Comparison of ENCODE assay signal across 16 cellular contexts in the genomic region with DNA sequence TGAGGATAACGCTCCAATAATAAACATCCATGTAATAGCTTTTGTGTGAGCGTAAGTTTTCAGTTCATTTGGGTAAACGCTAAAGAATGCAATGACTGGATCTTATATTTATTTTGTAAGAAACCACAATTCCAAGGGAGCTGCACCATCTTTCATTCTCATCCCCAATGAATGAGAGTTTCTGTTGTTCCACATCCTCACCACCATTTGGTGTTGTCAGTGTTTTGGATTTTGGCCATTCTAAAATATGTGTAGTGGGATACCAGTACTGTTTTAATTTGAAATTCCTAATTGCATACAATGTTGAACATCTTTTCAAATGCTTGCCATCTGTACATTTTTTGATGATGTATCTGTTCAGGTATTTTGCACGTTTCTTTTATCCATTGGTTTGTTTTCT. TPM values are rescaled to one million over a fixed set of nuclear protein-coding genes. Genes with fewer than 3 reads are reported as not detected.
DNase-seq lines count a peak whose midpoint lies in the region; ATAC-seq and TF ChIP-seq lines count a peak whose summit lies in the region.
"Had no signal": no experiment of that assay in that cellular context is flagged by ENCODE, and none has a peak within 500 bp of the region (broad histone marks: within the 10 kb centered on the region; RNA-seq: fewer than 3 reads in every experiment).

No MANE protein-coding gene starts in this region.

- DNase-seq in Daoy (ENCODE audit: low read depth) (peak; percentile 7), HT1080 (ENCODE audit: low read depth) (peak; percentile 4), astrocyte of the spinal cord (ENCODE audit: low read depth, low spot score) (peak; percentile 68), mesenchymal stem cell (peak; percentile 7), NCI-H510A (lab: John Stamatoyannopoulos, UW) (no peak), NCI-H526 treated with DMSO at 0.1 percent for 48 hours (lab: John Stamatoyannopoulos, UW) (no peak)
- DNase-seq in activated effector memory CD4-positive, alpha-beta T cell treated with anti-CD3 and anti-CD28 coated beads, Interleukin-2, amount 50 U/mL, for 16 hours, result no peak
- DNase-seq: DMS 273 treated with DMSO at 0.1 percent for 48 hours, Kasumi-1, NCI-H1417 treated with DMSO at 0.1 percent for 48 hours, NCI-H2029, NCI-H510A treated with DMSO at 0.1 percent for 48 hours, SIG-M5 had no signal

- no peaks in the 10 kb centered on the region for H3K27me3 ChIP-seq in mesenchymal stem cell (ENCODE audit: control insufficient read depth in 1 of 2, insufficient read depth in 1 of 2, low read length in 2 of 2)
- H3K27me3 ChIP-seq: BLaER1 treated with 17β-estradiol and CSF1 and Interleukin-3, amounts not matched to agents 10 nM and 100 nM had no signal

- H2BK15ac ChIP-seq in mesenchymal stem cell (ENCODE audit: low read depth, poor library complexity, severe bottlenecking), result no peak overlapping the region

- WGBS in mesenchymal stem cell, result 70% methylated on average over 1 of the region's 4 CpGs

- H3K36me3 ChIP-seq in mesenchymal stem cell (ENCODE audit: control insufficient read depth in 1 of 2, insufficient read depth in 2 of 2, low read depth in 1 of 2, low read length in 2 of 2), result no peaks in the 10 kb centered on the region
- H3K36me3 ChIP-seq: BLaER1 treated with 17β-estradiol and CSF1 and Interleukin-3, amounts not matched to agents 10 nM and 100 nM had no signal

- H3K18ac ChIP-seq in mesenchymal stem cell (ENCODE audit: low read depth in 1 of 2, low read length in 2 of 2), result no peak overlapping the region

- no peak overlapping the region for H3K23ac ChIP-seq in mesenchymal stem cell (ENCODE audit: low read length in 2 of 2)

- no peak overlapping the region for H4K91ac ChIP-seq in mesenchymal stem cell (ENCODE audit: low read length)

- no peak overlapping the region for H3K4me2 ChIP-seq in mesenchymal stem cell (ENCODE audit: low read length, poor library complexity, severe bottlenecking)
- H3K4me2 ChIP-seq: BLaER1 treated with 17β-estradiol and CSF1 and Interleukin-3, amounts not matched to agents 10 nM and 100 nM had no signal

- no peak overlapping the region for H3K27ac ChIP-seq in mesenchymal stem cell (ENCODE audit: low read length, poor library complexity, severe bottlenecking)
- H3K27ac ChIP-seq: BLaER1 treated with 17β-estradiol and CSF1 and Interleukin-3, amounts not matched to agents 10 nM and 100 nM had no signal

- no peak for TF ChIP-seq CTCF in astrocyte of the spinal cord (IDR thresholded peaks at IDR 0.05; ENCODE audit: low read depth, low read length)

- no peak for ATAC-seq in HG03565 (IDR thresholded peaks at IDR 0.05; ENCODE audit: unreplicated experiment)
- ATAC-seq: GM12878 had no signal

- no peak overlapping the region for H2BK5ac ChIP-seq in mesenchymal stem cell (ENCODE audit: low read depth, low read length, poor library complexity, severe bottlenecking)

- no peak overlapping the region for H2BK120ac ChIP-seq in mesenchymal stem cell (ENCODE audit: low read depth, low read length)

- no peak overlapping the region for H3K4me3 ChIP-seq in astrocyte of the spinal cord (ENCODE audit: low read depth, low read length)
- H3K4me3 ChIP-seq in mesenchymal stem cell (ENCODE audit: insufficient read depth in 1 of 2, low read depth in 1 of 2, low read length in 2 of 2), result no peak overlapping the region
- H3K4me3 ChIP-seq: BLaER1 treated with 17β-estradiol and CSF1 and Interleukin-3, amounts not matched to agents 10 nM and 100 nM; GM12878 had no signal

- no peak overlapping the region for H2BK12ac ChIP-seq in mesenchymal stem cell (ENCODE audit: low read length in 2 of 2)

- H4K8ac ChIP-seq in mesenchymal stem cell (ENCODE audit: low read length), result no peak overlapping the region

- no peak overlapping the region for H3K4ac ChIP-seq in mesenchymal stem cell (ENCODE audit: low read depth in 1 of 2, low read length in 2 of 2)

- no peak overlapping the region for H3K14ac ChIP-seq in mesenchymal stem cell (ENCODE audit: low read length in 2 of 2)

- H2AK5ac ChIP-seq in mesenchymal stem cell (ENCODE audit: low read length, severe bottlenecking), result no peak overlapping the region

- in situ Hi-C loops in astrocyte of the spinal cord (cut with HindIII; ENCODE audit: low sequenced_read_pairs), result no loop called here

- H3K79me1 ChIP-seq in mesenchymal stem cell (replicated peaks; ENCODE audit: low read length, poor library complexity, severe bottlenecking), result no peaks in the 10 kb centered on the region

- H3K4me1 ChIP-seq in mesenchymal stem cell (ENCODE audit: control insufficient read depth, insufficient read depth, low read depth, low read length), result no peaks in the 10 kb centered on the region
- H3K4me1 ChIP-seq: BLaER1 treated with 17β-estradiol and CSF1 and Interleukin-3, amounts not matched to agents 10 nM and 100 nM had no signal

- no peak overlapping the region for H3K9ac ChIP-seq in mesenchymal stem cell (ENCODE audit: low read length)
- H3K9ac ChIP-seq: BLaER1 treated with 17β-estradiol and CSF1 and Interleukin-3, amounts not matched to agents 10 nM and 100 nM had no signal

- H2AFZ ChIP-seq in mesenchymal stem cell (ENCODE audit: low read depth, low read length), result no peak overlapping the region

- no peaks in the 10 kb centered on the region for H3K9me3 ChIP-seq in mesenchymal stem cell (ENCODE audit: control insufficient read depth, low read length)
- H3K9me3 ChIP-seq: BLaER1 treated with 17β-estradiol and CSF1 and Interleukin-3, amounts not matched to agents 10 nM and 100 nM had no signal

RNA-seq across cellular contexts. Expression of gene SEMA3D, which starts 50.9 kb away (rescaled TPM):
- 0.95 and 1.8 TPM in 2 replicates for total RNA-seq in Daoy (2014; rRNA removed; shearing (Covaris generic))
- 1.2 and 1.5 TPM in 2 replicates for total RNA-seq in HT1080 (2014; rRNA removed; shearing (Covaris generic))
- polyA plus RNA-seq in HT1080 (2015; cell fraction: cytosol; rRNA removed), result 1.1 and 1.8 TPM in 2 replicates
- polyA plus RNA-seq in HT1080 (2015; cell fraction: nucleus; rRNA removed), result 2.8 and 2.9 TPM in 2 replicates
- 0.77 TPM for polyA plus RNA-seq in mesenchymal stem cell (2013, experiment 1 of 2)
- polyA plus RNA-seq in mesenchymal stem cell (2013, experiment 2 of 2), result 0.96 TPM
- total RNA-seq: GM12878 had no signal

Comparison
In these comparisons a context has a peak if more than half of its experiments do, and no peak if none do; other contexts are left out.
1. DNase-seq: peak in Daoy (single experiment), HT1080 (single experiment), astrocyte of the spinal cord (single experiment) and mesenchymal stem cell (single experiment); none in activated effector memory CD4-positive, alpha-beta T cell treated with anti-CD3 and anti-CD28 coated beads, Interleukin-2, amount 50 U/mL, for 16 hours (single experiment), NCI-H510A (single experiment) and NCI-H526 treated with DMSO at 0.1 percent for 48 hours (single experiment).